In genomic region chr9:72362680-72363139, GRCh38 we compare ENCODE assay signal across 8 cellular contexts. TPM values are rescaled to one million over a fixed set of nuclear protein-coding genes. Genes with fewer than 3 reads are reported as not detected.
DNase-seq lines count a peak whose midpoint lies in the region; ATAC-seq and TF ChIP-seq lines count a peak whose summit lies in the region.

No MANE protein-coding gene starts in this region.

- in situ Hi-C loops in Panc1 (cut with HindIII; ENCODE audit: low pct_unique_long_range_greater_than_20kb, low sequenced_read_pairs) = no loop called here

- peaks cover 61 to 73% (median 67%) of the 10 kb centered on the region in 11 experiments for H4K20me1 ChIP-seq in BLaER1 treated with 17β-estradiol and CSF1 and Interleukin-3, amounts not matched to agents 10 nM and 100 nM

- H3K4me1 ChIP-seq in BLaER1 treated with 17β-estradiol and CSF1 and Interleukin-3, amounts not matched to agents 10 nM and 100 nM = peaks cover 35 to 45% (median 42%) of the 10 kb centered on the region in 10 experiments
- H3K4me1 ChIP-seq in Panc1 (ENCODE audit: control insufficient read depth, insufficient read depth, low read length) = peaks cover 23% of the 10 kb centered on the region
- H3K4me1 ChIP-seq in adipocyte (ENCODE audit: control insufficient read depth, insufficient read depth, low read length) = peaks cover 37% of the 10 kb centered on the region
- no peaks in the 10 kb centered on the region for H3K4me1 ChIP-seq in ovary (ENCODE audit: insufficient read depth)
- H3K4me1 ChIP-seq in upper lobe of left lung = peaks cover 36 to 57% (median 46%) of the 10 kb centered on the region in 4 donors

- DNase-seq in Panc1 (ENCODE audit: low read depth, low spot score) (peak; percentile 54), adipocyte (ENCODE audit: low read depth) (peak; percentile 91), Right ventricle myocardium superior (peak; percentile 67), ovary (peak; percentile 49 to 61 (median 52)), upper lobe of left lung (peak in 1 of 2 donors; percentile 90)

- peak overlapping the region; percentile 95 to 100 (median 99) for H3K27ac ChIP-seq in BLaER1 treated with 17β-estradiol and CSF1 and Interleukin-3, amounts not matched to agents 10 nM and 100 nM
- H3K27ac ChIP-seq in Panc1 (ENCODE audit: low read length) (peak overlapping the region; percentile 93), ovary (peak overlapping the region; percentile 99 to 100), upper lobe of left lung (peak overlapping the region; percentile 100)

- 3 to 9% (median 4%) methylated on average over 2 of the region's 2 CpGs for WGBS in ovary, 3 donors
- WGBS in upper lobe of left lung, 2 donors = 0 to 2% methylated on average over 2 of the region's 2 CpGs

- peak overlapping the region; percentile 98 to 100 (median 99) for H3K9ac ChIP-seq in BLaER1 treated with 17β-estradiol and CSF1 and Interleukin-3, amounts not matched to agents 10 nM and 100 nM
- H3K9ac ChIP-seq in adipocyte (ENCODE audit: low read length) = peak overlapping the region; percentile 91

- peak; percentile 9 for TF ChIP-seq POLR2A in ovary (IDR thresholded peaks at IDR 0.05)
- peak in 3 of 4 donors; percentile 18 to 71 (median 58) for TF ChIP-seq POLR2A in upper lobe of left lung (IDR thresholded peaks at IDR 0.05)

- peak; percentile 36 for ATAC-seq in GM18909 (IDR thresholded peaks at IDR 0.05; ENCODE audit: poor library complexity, unreplicated experiment)
- ATAC-seq in HG03378 (IDR thresholded peaks at IDR 0.05; ENCODE audit: unreplicated experiment) = peak; percentile 48
- ATAC-seq in Panc1 = no peak
- ATAC-seq in Right ventricle myocardium superior (ENCODE audit: poor library complexity) = peak; percentile 39
- ATAC-seq in upper lobe of left lung (ENCODE audit: low FRiP score in 2 of 2) = no peak

- peaks cover 47 to 63% (median 60%) of the 10 kb centered on the region in 11 experiments for H3K36me3 ChIP-seq in BLaER1 treated with 17β-estradiol and CSF1 and Interleukin-3, amounts not matched to agents 10 nM and 100 nM
- H3K36me3 ChIP-seq in Panc1 (ENCODE audit: control insufficient read depth, insufficient read depth, low read length) = peaks cover 39% of the 10 kb centered on the region
- H3K36me3 ChIP-seq in adipocyte (ENCODE audit: control insufficient read depth, insufficient read depth, low read length, severe bottlenecking) = peaks cover 40% of the 10 kb centered on the region
- no peaks in the 10 kb centered on the region for H3K36me3 ChIP-seq in ovary
- H3K36me3 ChIP-seq in upper lobe of left lung = peaks cover 0 to 40% (median 16%) of the 10 kb centered on the region in 4 donors

- POLR2A ChIA-PET in Panc1 (lab: Charles Lee) = interaction anchor here (0.6 to 1.5 kb wide), 4 partner anchors 114 to 215 kb away, joined by 3 to 5 read pairs (median 5); no protein-coding TSS in a partner anchor

- H3K27me3 ChIP-seq in BLaER1 treated with 17β-estradiol and CSF1 and Interleukin-3, amounts not matched to agents 10 nM and 100 nM = no peaks in the 10 kb centered on the region
- H3K27me3 ChIP-seq in Panc1 (ENCODE audit: control insufficient read depth, insufficient read depth, low read length) (no peaks in the 10 kb centered on the region), adipocyte (replicated peaks; ENCODE audit: control insufficient read depth, insufficient read depth, low read length) (no peaks in the 10 kb centered on the region), ovary (no peaks in the 10 kb centered on the region), upper lobe of left lung (no peaks in the 10 kb centered on the region)

- H3K4me3 ChIP-seq in BLaER1 treated with 17β-estradiol and CSF1 and Interleukin-3, amounts not matched to agents 10 nM and 100 nM = peak overlapping the region; percentile 75 to 99 (median 92)
- H3K4me3 ChIP-seq in Panc1 (ENCODE audit: low read depth in 2 of 2, low read length in 2 of 2) = peak overlapping the region; percentile 85 to 88
- H3K4me3 ChIP-seq in adipocyte (ENCODE audit: low read length) = peak overlapping the region; percentile 96
- peak overlapping the region; percentile 94 for H3K4me3 ChIP-seq in ovary
- peak overlapping the region; percentile 63 to 91 (median 75) for H3K4me3 ChIP-seq in upper lobe of left lung

- H3K4me2 ChIP-seq in BLaER1 treated with 17β-estradiol and CSF1 and Interleukin-3, amounts not matched to agents 10 nM and 100 nM = peak overlapping the region; percentile 71 to 96 (median 86)

- no peaks in the 10 kb centered on the region for H3K9me3 ChIP-seq in BLaER1 treated with 17β-estradiol and CSF1 and Interleukin-3, amounts not matched to agents 10 nM and 100 nM (replicated peaks in 1 of 11)
- H3K9me3 ChIP-seq in Panc1 (ENCODE audit: control insufficient read depth, insufficient read depth, low read depth, low read length) = no peaks in the 10 kb centered on the region
- H3K9me3 ChIP-seq in adipocyte (ENCODE audit: control insufficient read depth, low read length) = no peaks in the 10 kb centered on the region
- H3K9me3 ChIP-seq in ovary = no peaks in the 10 kb centered on the region
- H3K9me3 ChIP-seq in upper lobe of left lung = no peaks in the 10 kb centered on the region

- TF ChIP-seq CTCF in Panc1 (IDR thresholded peaks at IDR 0.05) = no peak
- TF ChIP-seq CTCF in ovary (IDR thresholded peaks at IDR 0.05) = no peak
- no peak for TF ChIP-seq CTCF in upper lobe of left lung (IDR thresholded peaks at IDR 0.05)

- TF ChIP-seq EP300 in ovary (IDR thresholded peaks at IDR 0.05) (no peak), upper lobe of left lung (IDR thresholded peaks at IDR 0.05) (peak in 1 of 4 donors; percentile 76)

- intact Hi-C loops in Panc1 (cut with micrococcal nuclease; ENCODE audit: unreplicated experiment) (loop anchor here (5.0 kb wide), 2 partner anchors 165 to 230 kb away; no protein-coding TSS in a partner anchor), Right ventricle myocardium superior (cut with DNase I) (loop anchor here (10.0 kb wide), 1 partner anchor 232 kb away; no protein-coding TSS in a partner anchor), ovary (cut with DNase I) (loop anchor here in 2 of 4 donors (5.0 to 10.0 kb wide), 2 partner anchors 68 to 215 kb away; no protein-coding TSS in a partner anchor)

- CTCF ChIA-PET in Panc1 (lab: Charles Lee) = no interaction called here

- no TSS peak for BruUV-seq in Panc1 (replicated peaks; lab: Mats Ljungman, UMichigan)

RNA-seq across cellular contexts. Expression of gene ZFAND5, which starts 2.3 kb away (rescaled TPM):
- total RNA-seq in Panc1 (2021; ENCODE audit: unreplicated experiment) (185 TPM), Right ventricle myocardium superior (180 TPM), ovary (100 to 1,000 TPM; 198 to 904 (median 321) TPM), upper lobe of left lung (100 to 1,000 TPM; 199 to 483 (median 293) TPM)
- polyA plus RNA-seq in Panc1 (2012; ENCODE audit: insufficient read length) = 113 TPM
- polyA plus RNA-seq in ovary = 100 to 1,000 TPM; 146 to 208 TPM

Comparison
In these comparisons a context has a peak if more than half of its experiments do, and no peak if none do; other contexts are left out.
1. ATAC-seq: peak in GM18909 (single experiment), HG03378 (single experiment) and Right ventricle myocardium superior (single experiment); none in Panc1 (single experiment) and upper lobe of left lung (0 of 2).
2. Peak in every context shown above with its lines, with median percentiles within 50 percentile points of each other: H3K27ac ChIP-seq and H3K4me3 ChIP-seq.